Comparison of ENCODE assay signal across 13 cellular contexts in the genomic region with DNA sequence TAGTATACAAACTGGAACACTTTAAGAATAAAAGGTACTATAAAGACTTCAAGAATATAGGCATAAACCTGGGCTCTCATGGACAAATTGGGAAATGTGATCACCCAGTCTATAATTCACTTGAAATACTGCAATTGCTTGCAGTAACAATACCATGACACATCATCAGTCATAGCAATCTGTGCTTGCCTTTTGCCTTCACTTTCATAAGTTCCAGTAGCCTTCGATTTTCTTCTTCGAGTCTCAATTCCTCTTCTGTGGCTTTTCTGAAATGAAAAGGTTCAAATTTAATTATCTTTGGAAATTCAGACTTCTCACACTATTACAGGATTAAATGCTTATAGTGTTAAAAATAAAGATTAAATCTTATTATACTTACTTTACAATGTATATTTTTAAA.
DNase-seq lines count a peak whose midpoint lies in the region; ATAC-seq, FAIRE-seq and TF ChIP-seq lines count a peak whose summit lies in the region.
"Had no signal": no experiment of that assay in that cellular context is flagged by ENCODE, and none has a peak within 500 bp of the region (broad histone marks: within the 10 kb centered on the region; RNA-seq: fewer than 3 reads in every experiment).

No MANE protein-coding gene starts in this region.

- H3K9me3 Mint-ChIP-seq in naive thymus-derived CD4-positive, alpha-beta T cell: peaks cover 0 to 4% (median 0%) of the 10 kb centered on the region in 11 donors

- no peaks in the 10 kb centered on the region for H3K27me3 ChIP-seq in bronchial epithelial cell (ENCODE audit: control insufficient read depth, insufficient read depth, low read length)
- H3K27me3 ChIP-seq in naive thymus-derived CD4-positive, alpha-beta T cell (ENCODE audit: control insufficient read depth in 2 of 2, insufficient read depth in 2 of 2, low read length in 2 of 2): no peaks in the 10 kb centered on the region
- H3K27me3 ChIP-seq in mesendoderm (ENCODE audit: insufficient read depth, low read length, poor library complexity): no peaks in the 10 kb centered on the region
- H3K27me3 ChIP-seq: BLaER1 had no signal

- H3K27ac Mint-ChIP-seq in naive thymus-derived CD4-positive, alpha-beta T cell: no peak overlapping the region
- H3K27ac Mint-ChIP-seq: activated T-cell treated with anti-CD3 and anti-CD28 coated beads, Interleukin-2, amount 50 U/mL, for 24 hours; H9; IgD-negative memory B cell had no signal

- no peak overlapping the region for H3K9ac ChIP-seq in mesendoderm (ENCODE audit: low read length)
- H3K9ac ChIP-seq: BLaER1 had no signal

- H3K27ac ChIP-seq in naive thymus-derived CD4-positive, alpha-beta T cell (ENCODE audit: low read depth, low read length): no peak overlapping the region
- H3K27ac ChIP-seq in mesendoderm (ENCODE audit: low read depth, low read length): no peak overlapping the region
- H3K27ac ChIP-seq: BLaER1 had no signal

- WGBS in mesendoderm (ENCODE audit: extremely low coverage, insufficient coverage, low lambda C conversion rate): no CpG with 5 or more reads among the region's 2 CpGs

- no peak overlapping the region for H2BK5ac ChIP-seq in mesendoderm (ENCODE audit: low read length)

- no peaks in the 10 kb centered on the region for H3K4me1 ChIP-seq in naive thymus-derived CD4-positive, alpha-beta T cell (ENCODE audit: control insufficient read depth in 2 of 2, insufficient read depth in 2 of 2, low read length in 2 of 2)
- no peaks in the 10 kb centered on the region for H3K4me1 ChIP-seq in mesendoderm (ENCODE audit: control insufficient read depth, low read depth, low read length)
- H3K4me1 ChIP-seq: BLaER1 had no signal

- POLR2A ChIA-PET in naive thymus-derived CD4-positive, alpha-beta T cell (lab: Charles Lee): no interaction called here

- no peak for FAIRE-seq in bronchial epithelial cell (lab: Jason Lieb, UNC)

- CTCF ChIA-PET in naive thymus-derived CD4-positive, alpha-beta T cell (lab: Charles Lee): no interaction called here

- H2AK5ac ChIP-seq in mesendoderm (ENCODE audit: low read length): no peak overlapping the region

- no peak overlapping the region for H4K8ac ChIP-seq in mesendoderm (ENCODE audit: low read depth, low read length)

- H2BK15ac ChIP-seq in mesendoderm (replicated peaks; ENCODE audit: low read depth): no peak overlapping the region

- H3K4me1 Mint-ChIP-seq in naive thymus-derived CD4-positive, alpha-beta T cell: no peaks in the 10 kb centered on the region
- H3K4me1 Mint-ChIP-seq: IgD-negative memory B cell had no signal

- H3K27me3 Mint-ChIP-seq in naive thymus-derived CD4-positive, alpha-beta T cell: no peaks in the 10 kb centered on the region
- H3K27me3 Mint-ChIP-seq: activated T-cell treated with anti-CD3 and anti-CD28 coated beads, Interleukin-2, amount 50 U/mL, for 24 hours; IgD-negative memory B cell had no signal

- no peak overlapping the region for H4K5ac ChIP-seq in mesendoderm (ENCODE audit: low read length)

- H3K4ac ChIP-seq in mesendoderm (ENCODE audit: low read depth, low read length): no peak overlapping the region

- no peaks in the 10 kb centered on the region for H3K36me3 ChIP-seq in bronchial epithelial cell (ENCODE audit: control insufficient read depth, insufficient read depth, low read length)
- H3K36me3 ChIP-seq in naive thymus-derived CD4-positive, alpha-beta T cell (ENCODE audit: control insufficient read depth in 2 of 3, insufficient read depth in 3 of 3, low read length in 3 of 3): peaks cover 0 to 4% (median 0%) of the 10 kb centered on the region in 3 experiments
- H3K36me3 ChIP-seq in mesendoderm (ENCODE audit: control insufficient read depth, insufficient read depth, low read length): no peaks in the 10 kb centered on the region
- H3K36me3 ChIP-seq: BLaER1 had no signal

- no peak overlapping the region for H3K23ac ChIP-seq in mesendoderm (ENCODE audit: low read length)

- no peak overlapping the region for H3K4me2 ChIP-seq in mesendoderm (ENCODE audit: low read length)
- H3K4me2 ChIP-seq: BLaER1 had no signal

- intact Hi-C loops in naive thymus-derived CD4-positive, alpha-beta T cell (cut with micrococcal nuclease): no loop called here

- peak; percentile 70 for DNase-seq in bronchial epithelial cell (ENCODE audit: low read depth)
- no peak for DNase-seq in cortex of kidney (lab: John Stamatoyannopoulos, UW)
- no peak for DNase-seq in stimulated activated naive CD8-positive, alpha-beta T cell treated with anti-CD3 and anti-CD28 coated beads, Interleukin-15, Interleukin-2, amounts not matched to agents 100 U/mL and 50 U/mL, for 24 hours
- no peak for DNase-seq in naive thymus-derived CD4-positive, alpha-beta T cell
- no peak for DNase-seq in mesendoderm
- DNase-seq: activated T-cell treated with anti-CD3 and anti-CD28 coated beads, Interleukin-2, amount 50 U/mL, for 24 hours; H9; NCI-H2081 treated with DMSO at 0.1 percent for 48 hours had no signal

- no peak overlapping the region for H3K56ac ChIP-seq in mesendoderm (ENCODE audit: low read length)

- no peaks in the 10 kb centered on the region for H3K79me2 ChIP-seq in mesendoderm (ENCODE audit: control insufficient read depth, insufficient read depth, low read length)

- no peak overlapping the region for H3K18ac ChIP-seq in mesendoderm (ENCODE audit: low read length)

- no peaks in the 10 kb centered on the region for H3K79me1 ChIP-seq in mesendoderm (ENCODE audit: low read length)

- no peaks in the 10 kb centered on the region for H3K9me3 ChIP-seq in naive thymus-derived CD4-positive, alpha-beta T cell (ENCODE audit: control insufficient read depth in 2 of 3, low read length in 3 of 3)
- H3K9me3 ChIP-seq: BLaER1 had no signal

- no peak overlapping the region for H3K4me3 Mint-ChIP-seq in naive thymus-derived CD4-positive, alpha-beta T cell
- H3K4me3 Mint-ChIP-seq: activated T-cell treated with anti-CD3 and anti-CD28 coated beads, Interleukin-2, amount 50 U/mL, for 24 hours; H9; IgD-negative memory B cell had no signal

- ATAC-seq in GM18511 (IDR thresholded peaks at IDR 0.05; ENCODE audit: unreplicated experiment) (peak; percentile 81), GM21529 (IDR thresholded peaks at IDR 0.05; ENCODE audit: unreplicated experiment) (peak; percentile 99), HG03378 (IDR thresholded peaks at IDR 0.05; ENCODE audit: unreplicated experiment) (peak; percentile 55)
- no peak for ATAC-seq in stimulated activated naive CD8-positive, alpha-beta T cell treated with anti-CD3 and anti-CD28 coated beads, Interleukin-15, Interleukin-2, amounts not matched to agents 100 U/mL and 50 U/mL, for 24 hours
- ATAC-seq in naive thymus-derived CD4-positive, alpha-beta T cell: no peak

- no peak overlapping the region for H2BK120ac ChIP-seq in mesendoderm (ENCODE audit: low read depth, low read length)

- TF ChIP-seq CTCF in bronchial epithelial cell (IDR thresholded peaks at IDR 0.05; ENCODE audit: insufficient read depth, low read length, severe bottlenecking): no peak

- peaks cover 2 to 48% (median 22%) of the 10 kb centered on the region in 5 donors for H3K36me3 Mint-ChIP-seq in naive thymus-derived CD4-positive, alpha-beta T cell

- H3K4me3 ChIP-seq in bronchial epithelial cell (ENCODE audit: low read depth, low read length) (no peak overlapping the region), mesendoderm (ENCODE audit: low read length) (no peak overlapping the region)
- no peak overlapping the region for H3K4me3 ChIP-seq in naive thymus-derived CD4-positive, alpha-beta T cell (ENCODE audit: low read length)
- H3K4me3 ChIP-seq: BLaER1 had no signal

Comparison
In these comparisons a context has a peak if more than half of its experiments do, and no peak if none do; other contexts are left out.
1. ATAC-seq: peak in GM18511 (single experiment), GM21529 (single experiment) and HG03378 (single experiment); none in stimulated activated naive CD8-positive, alpha-beta T cell treated with anti-CD3 and anti-CD28 coated beads, Interleukin-15, Interleukin-2, amounts not matched to agents 100 U/mL and 50 U/mL, for 24 hours (single experiment) and naive thymus-derived CD4-positive, alpha-beta T cell (single experiment).